Comparison of ENCODE assay signal across 20 cellular contexts in genomic region chr10:103654925-103655324, GRCh38.
"Had no signal": no experiment of that assay in that cellular context is flagged by ENCODE, and none has a peak within 500 bp of the region (broad histone marks: within the 10 kb centered on the region; RNA-seq: fewer than 3 reads in every experiment).

No MANE protein-coding gene starts in this region.

- H3K27ac Mint-ChIP-seq: memory B cell; natural killer cell; stimulated activated memory B cell treated with anti-CD40 and anti-IgM and Interleukin-4, amounts not matched to agents 10 μg/mL and 1 μg/mL and 100 μg/mL, for 72 hours had no signal

- H3K27me3 Mint-ChIP-seq: memory B cell; stimulated activated memory B cell treated with anti-CD40 and anti-IgM and Interleukin-4, amounts not matched to agents 10 μg/mL and 1 μg/mL and 100 μg/mL, for 72 hours had no signal

- DNase-seq: dermis blood vessel endothelial cell; effector memory CD4-positive, alpha-beta T cell; erythroblast; natural killer cell; nucleus accumbens; psoas muscle; spleen; stimulated activated CD4-positive, alpha-beta T cell treated with anti-CD3 and anti-CD28 coated beads, Interleukin-4, amount 100 ng/mL, for 4 hours; stimulated activated naive CD8-positive, alpha-beta T cell treated with anti-CD3 and anti-CD28 coated beads, Interleukin-15, Interleukin-2, amounts not matched to agents 100 U/mL and 50 U/mL, for 24 hours; substantia nigra; testis; transverse colon; upper lobe of right lung; uterus had no signal

- H3K27ac ChIP-seq: coronary artery, psoas muscle, spleen, upper lobe of right lung had no signal

- H3K36me3 Mint-ChIP-seq: natural killer cell had no signal

- ATAC-seq: natural killer cell; psoas muscle; right cardiac atrium; stimulated activated memory B cell treated with anti-CD40 and anti-IgM and Interleukin-4, amounts not matched to agents 10 μg/mL and 1 μg/mL and 100 μg/mL, for 72 hours; stimulated activated naive CD8-positive, alpha-beta T cell treated with anti-CD3 and anti-CD28 coated beads, Interleukin-15, Interleukin-2, amounts not matched to agents 100 U/mL and 50 U/mL, for 24 hours; upper lobe of right lung had no signal

- H3K4me3 ChIP-seq: coronary artery, lung, psoas muscle, skin epidermis, spleen, testis, transverse colon, upper lobe of right lung, uterus had no signal

- H3K4me3 Mint-ChIP-seq: memory B cell; natural killer cell; stimulated activated memory B cell treated with anti-CD40 and anti-IgM and Interleukin-4, amounts not matched to agents 10 μg/mL and 1 μg/mL and 100 μg/mL, for 72 hours had no signal

- H3K9me3 Mint-ChIP-seq: stimulated activated memory B cell treated with anti-CD40 and anti-IgM and Interleukin-4, amounts not matched to agents 10 μg/mL and 1 μg/mL and 100 μg/mL, for 72 hours had no signal

- H3K36me3 ChIP-seq: transverse colon, upper lobe of right lung, uterus had no signal

- H3K9me3 ChIP-seq: psoas muscle, testis, transverse colon, upper lobe of right lung, uterus had no signal

- H3K27me3 ChIP-seq: spleen, testis, transverse colon, upper lobe of right lung, uterus had no signal
